In genomic region chr3:140695361-140696061, GRCh38 we compare ENCODE assay signal across 30 cellular contexts. TPM values are rescaled to one million over a fixed set of nuclear protein-coding genes. Genes with fewer than 3 reads are reported as not detected.
DNase-seq lines count a peak whose midpoint lies in the region; ATAC-seq and TF ChIP-seq lines count a peak whose summit lies in the region.
"Had no signal": no experiment of that assay in that cellular context is flagged by ENCODE, and none has a peak within 500 bp of the region (broad histone marks: within the 10 kb centered on the region; RNA-seq: fewer than 3 reads in every experiment).

No MANE protein-coding gene starts in this region.

- H3K4me3 Mint-ChIP-seq in Calu3 (ENCODE audit: low read depth, unreplicated experiment) = no peak overlapping the region
- H3K4me3 Mint-ChIP-seq: activated CD4-positive, alpha-beta memory T cell treated with anti-CD3 and anti-CD28 coated beads for 36 hours; CD4-positive, CD25-positive, alpha-beta regulatory T cell; type B pancreatic cell had no signal

- peaks cover 2% of the 10 kb centered on the region for H3K9me3 Mint-ChIP-seq in Calu3 (ENCODE audit: low read depth, unreplicated experiment)
- H3K9me3 Mint-ChIP-seq: activated CD4-positive, alpha-beta memory T cell treated with anti-CD3 and anti-CD28 coated beads for 36 hours; CD4-positive, CD25-positive, alpha-beta regulatory T cell; type B pancreatic cell had no signal

- intact Hi-C loops in esophagus muscularis mucosa (cut with DNase I) = no loop called here
- intact Hi-C loops in Calu3 (cut with micrococcal nuclease; ENCODE audit: unreplicated experiment) = no loop called here

- TF ChIP-seq CTCF in esophagus muscularis mucosa (IDR thresholded peaks at IDR 0.05) (no peak), Calu3 (IDR thresholded peaks at IDR 0.05; ENCODE audit: unreplicated experiment) (no peak)

- peak; percentile 39 for DNase-seq in esophagus muscularis mucosa (ENCODE audit: extremely low spot score)
- DNase-seq in NCI-H2227 (lab: John Stamatoyannopoulos, UW; ENCODE audit: unreplicated experiment) = no peak
- DNase-seq in NCI-H345 (lab: John Stamatoyannopoulos, UW) = no peak
- no peak for DNase-seq in Calu3
- DNase-seq: activated CD4-positive, alpha-beta memory T cell treated with anti-CD3 and anti-CD28 coated beads for 36 hours; activated naive CD4-positive, alpha-beta T cell treated with Interleukin-2 at 50 U/mL for 16 hours; activated T-cell treated with anti-CD3 and anti-CD28 coated beads for 4 hours; aorta; CD4-positive, CD25-positive, alpha-beta regulatory T cell; cerebellar nuclear complex; effector CD8-positive, alpha-beta T cell; H7; KBM-7; kidney; NCI-H2029 treated with DMSO at 0.1 percent for 48 hours; NCI-H446 treated with DMSO at 0.1 percent for 48 hours; NK-92 treated with Interleukin-12 subunit alpha and Interleukin-12 subunit beta, amount 100 ng/mL, for 24 hours; occipital lobe; Peyer's patch; stimulated activated CD4-positive, alpha-beta T cell treated with anti-CD3 and anti-CD28 coated beads, Interleukin-12 subunit alpha, Interleukin-12 subunit beta, amount 100 ng/mL, for 4 hours; stimulated activated CD8-positive, alpha-beta memory T cell treated with anti-CD3 and anti-CD28 coated beads, Interleukin-4, amount 100 ng/mL, for 48 hours had no signal

- no peak for TF ChIP-seq EP300 in esophagus muscularis mucosa (IDR thresholded peaks at IDR 0.05)

- no TSS peak for BruUV-seq in Calu3 (replicated peaks; lab: Mats Ljungman, UMichigan)

- CTCF ChIA-PET in Calu3 (lab: Charles Lee) = no interaction called here

- H3K36me3 Mint-ChIP-seq in Calu3 (ENCODE audit: insufficient read depth, unreplicated experiment) = no peaks in the 10 kb centered on the region
- H3K36me3 Mint-ChIP-seq: activated CD4-positive, alpha-beta memory T cell treated with anti-CD3 and anti-CD28 coated beads for 36 hours; CD4-positive, CD25-positive, alpha-beta regulatory T cell; type B pancreatic cell had no signal

- H3K4me3 ChIP-seq in esophagus muscularis mucosa = no peak overlapping the region
- H3K4me3 ChIP-seq: lung, Peyer's patch, SK-N-MC had no signal

- H3K9me3 ChIP-seq in esophagus muscularis mucosa = no peaks in the 10 kb centered on the region
- H3K9me3 ChIP-seq: Peyer's patch had no signal

- ATAC-seq in GM18511 (IDR thresholded peaks at IDR 0.05; ENCODE audit: unreplicated experiment) (peak; percentile 56), GM21381 (IDR thresholded peaks at IDR 0.05; ENCODE audit: unreplicated experiment) (peak; percentile 57), HG03108 (IDR thresholded peaks at IDR 0.05; ENCODE audit: unreplicated experiment) (peak; percentile 56), GM18505 (IDR thresholded peaks at IDR 0.05; ENCODE audit: unreplicated experiment) (no peak)

- H3K27ac Mint-ChIP-seq in Calu3 (ENCODE audit: unreplicated experiment) = no peak overlapping the region
- H3K27ac Mint-ChIP-seq: activated CD4-positive, alpha-beta memory T cell treated with anti-CD3 and anti-CD28 coated beads for 36 hours; CD4-positive, CD25-positive, alpha-beta regulatory T cell; type B pancreatic cell had no signal

- TF ChIP-seq POLR2A in esophagus muscularis mucosa (IDR thresholded peaks at IDR 0.05; ENCODE audit: low read depth) (no peak), GM18505 (IDR thresholded peaks at IDR 0.05; ENCODE audit: borderline replicate concordance, extremely low read depth, insufficient read depth, insufficient read length) (no peak)

- H3K4me1 Mint-ChIP-seq in Calu3 (ENCODE audit: low read depth, unreplicated experiment) = no peaks in the 10 kb centered on the region
- H3K4me1 Mint-ChIP-seq: CD4-positive, CD25-positive, alpha-beta regulatory T cell had no signal

- H3K36me3 ChIP-seq in esophagus muscularis mucosa = no peaks in the 10 kb centered on the region
- H3K36me3 ChIP-seq: Peyer's patch had no signal

- no peaks in the 10 kb centered on the region for H3K4me1 ChIP-seq in esophagus muscularis mucosa
- H3K4me1 ChIP-seq: Peyer's patch had no signal

- no peaks in the 10 kb centered on the region for H3K27me3 ChIP-seq in esophagus muscularis mucosa
- H3K27me3 ChIP-seq: Peyer's patch had no signal

- no peaks in the 10 kb centered on the region for H3K27me3 Mint-ChIP-seq in Calu3 (ENCODE audit: unreplicated experiment)
- H3K27me3 Mint-ChIP-seq: activated CD4-positive, alpha-beta memory T cell treated with anti-CD3 and anti-CD28 coated beads for 36 hours; CD4-positive, CD25-positive, alpha-beta regulatory T cell; type B pancreatic cell had no signal

- WGBS in esophagus muscularis mucosa = 58% methylated on average over 5 of the region's 5 CpGs

- no peak overlapping the region for H3K27ac ChIP-seq in esophagus muscularis mucosa (replicated peaks in 1 of 4)
- H3K27ac ChIP-seq: Peyer's patch, SK-N-MC, VCaP had no signal

RNA-seq across cellular contexts. Expression of gene TRIM42, which starts 17.6 kb away (rescaled TPM):
- total RNA-seq in esophagus muscularis mucosa (not detected), Calu3 (2022) (not detected in 2 replicates)
- total RNA-seq: activated CD4-positive, alpha-beta memory T cell treated with anti-CD3 and anti-CD28 coated beads for 36 hours; aorta; CD4-positive, CD25-positive, alpha-beta regulatory T cell; H7; kidney; lung; occipital lobe; Peyer's patch; T-helper 2 cell treated with Interferon-gamma antibody and Interleukin-4, amounts not matched to agents 100 ng/mL and 5 ng/mL, for 36 hours had no signal
